Comparison of ENCODE assay signal across 19 cellular contexts in the genomic region with DNA sequence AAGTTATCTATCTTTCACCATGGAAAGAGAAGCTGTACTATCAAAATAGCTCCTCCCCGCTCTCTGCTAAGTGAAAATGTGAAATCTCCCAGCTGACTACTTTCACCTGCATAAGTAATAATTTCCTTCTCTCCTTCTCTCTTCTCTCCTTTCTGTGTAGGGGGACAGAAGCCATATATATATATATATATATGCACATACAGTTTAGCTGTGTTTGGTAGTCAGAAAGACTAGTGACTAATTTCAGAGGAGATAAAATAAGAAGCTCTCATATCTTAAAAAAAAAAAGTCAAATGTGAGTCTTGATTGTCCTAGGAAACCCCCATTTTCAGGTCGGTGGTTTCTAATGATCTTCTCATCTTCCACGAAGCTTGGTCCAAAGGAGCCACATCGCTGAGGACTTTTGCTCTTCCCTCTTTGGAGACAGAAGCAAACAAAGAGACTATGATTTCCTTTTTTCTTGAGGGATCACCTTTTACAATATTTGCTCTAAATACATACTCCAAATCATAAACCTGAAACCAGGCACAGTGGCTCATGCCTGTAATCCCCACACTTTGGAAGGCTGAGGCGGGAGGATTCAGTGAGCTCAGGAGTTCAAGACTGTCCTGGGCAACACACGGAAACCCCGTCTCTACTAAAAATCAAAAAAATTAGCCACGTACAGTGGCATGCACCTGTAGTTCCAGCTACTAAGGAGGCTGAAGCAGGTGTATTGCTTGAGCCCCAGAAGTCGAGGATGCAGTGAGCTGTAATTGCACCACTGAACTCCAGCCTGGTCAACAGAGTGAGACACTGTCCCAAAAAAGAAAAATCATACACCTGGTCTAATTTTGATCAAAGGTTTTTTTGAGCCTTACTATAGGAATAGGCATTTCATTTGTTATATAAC. TPM values are rescaled to one million over a fixed set of nuclear protein-coding genes. Genes with fewer than 3 reads are reported as not detected.
A peak's percentile ranks its signal among the peaks of the same experiment; 100 is the strongest.
DNase-seq lines count a peak whose midpoint lies in the region; ATAC-seq and TF ChIP-seq lines count a peak whose summit lies in the region.
"Had no signal": no experiment of that assay in that cellular context is flagged by ENCODE, and none has a peak within 500 bp of the region (broad histone marks: within the 10 kb centered on the region; RNA-seq: fewer than 3 reads in every experiment).

No MANE protein-coding gene starts in this region.

- DNase-seq in CD4-positive, CD25-positive, alpha-beta regulatory T cell, result no peak
- DNase-seq in GM10266 (ENCODE audit: extremely low spot score), result peak; percentile 42
- peak; percentile 68 for DNase-seq in OCI-LY7 (ENCODE audit: low spot score)
- DNase-seq in islet precursor cell, result peak; percentile 18
- DNase-seq in MV-4-11 (lab: John Stamatoyannopoulos, UW), result no peak
- no peak for DNase-seq in effector CD4-positive, alpha-beta T cell
- DNase-seq in NCI-H1048 (lab: John Stamatoyannopoulos, UW), result no peak
- DNase-seq: immature natural killer cell; NCI-H2171; NCI-H748 treated with DMSO at 0.1 percent for 48 hours; RPMI8226; stimulated activated CD4-positive, alpha-beta T cell treated with anti-CD3 and anti-CD28 coated beads, Interleukin-4, amount 100 ng/mL, for 24 hours; SW 1271; transverse colon had no signal

- intact Hi-C loops in OCI-LY7 (cut with micrococcal nuclease; ENCODE audit: unreplicated experiment), result loop anchor here (1.0 to 5.0 kb wide), 3 partner anchors 152 to 208 kb away; no protein-coding TSS in a partner anchor

- H3K9me3 ChIP-seq in CD4-positive, CD25-positive, alpha-beta regulatory T cell (ENCODE audit: control insufficient read depth in 2 of 2, low read length in 2 of 2), result no peaks in the 10 kb centered on the region
- H3K9me3 ChIP-seq in OCI-LY7 (ENCODE audit: low read length), result no peaks in the 10 kb centered on the region
- H3K9me3 ChIP-seq: transverse colon had no signal

- POLR2A ChIA-PET in OCI-LY7 (lab: Charles Lee), result interaction anchor here (0.6 to 8.3 kb wide), 35 partner anchors 9 to 398 kb away, joined by 3 to 144 read pairs (median 4); a partner anchor contains a TSS

- H4K20me1 ChIP-seq in OCI-LY7 (ENCODE audit: insufficient read depth, low read length), result no peaks in the 10 kb centered on the region

- no peak overlapping the region for H3K4me3 ChIP-seq in CD4-positive, CD25-positive, alpha-beta regulatory T cell (ENCODE audit: low read depth, low read length)
- H3K4me3 ChIP-seq in OCI-LY7 (ENCODE audit: low read depth, low read length, poor library complexity, severe bottlenecking), result peak overlapping the region; percentile 60
- H3K4me3 ChIP-seq: transverse colon had no signal

- TF ChIP-seq CTCF in GM10266 (IDR thresholded peaks at IDR 0.05; ENCODE audit: control insufficient read depth, insufficient read depth, low read depth, missing control alignments) (no peak), OCI-LY7 (conservative IDR thresholded peaks at IDR 0.05; ENCODE audit: low read length) (no peak; the same call in 1 of the 2 replicates)

- peak overlapping the region; percentile 76 for H3K4me2 ChIP-seq in OCI-LY7 (ENCODE audit: low read length)

- no peak for ATAC-seq in CD4-positive, CD25-positive, alpha-beta regulatory T cell (ENCODE audit: low read depth in 2 of 2)
- ATAC-seq in GM18870 (IDR thresholded peaks at IDR 0.05; ENCODE audit: unreplicated experiment), result no peak
- ATAC-seq: HCT116 had no signal

- H3K27me3 ChIP-seq in CD4-positive, CD25-positive, alpha-beta regulatory T cell (ENCODE audit: control insufficient read depth, insufficient read depth, low read length), result no peaks in the 10 kb centered on the region
- H3K27me3 ChIP-seq: transverse colon had no signal

- no peaks in the 10 kb centered on the region for H3K9me2 ChIP-seq in OCI-LY7 (ENCODE audit: insufficient read depth, low read length)

- no peaks in the 10 kb centered on the region for H3K36me3 ChIP-seq in CD4-positive, CD25-positive, alpha-beta regulatory T cell (ENCODE audit: control insufficient read depth, insufficient read depth, low read length)
- H3K36me3 ChIP-seq in OCI-LY7 (ENCODE audit: insufficient read depth, low read length), result no peaks in the 10 kb centered on the region
- H3K36me3 ChIP-seq: transverse colon had no signal

- H3K36me3 Mint-ChIP-seq in CD4-positive, CD25-positive, alpha-beta regulatory T cell, result no peaks in the 10 kb centered on the region
- H3K36me3 Mint-ChIP-seq: immature natural killer cell had no signal

- H3K79me2 ChIP-seq in OCI-LY7 (ENCODE audit: insufficient read depth, low read depth, low read length), result peaks cover 3% of the 10 kb centered on the region; the same call in 1 of the 2 replicates

- H3K27me3 Mint-ChIP-seq in CD4-positive, CD25-positive, alpha-beta regulatory T cell, result no peaks in the 10 kb centered on the region

- BruUV-seq in OCI-LY7 (replicated peaks; lab: Mats Ljungman, UMichigan), result TSS peak; percentile 75

- CTCF ChIA-PET in OCI-LY7 (lab: Charles Lee; ENCODE audit: unreplicated experiment), result interaction anchor here (0.6 to 1.3 kb wide), 4 partner anchors 8 to 30 kb away, joined by 3 to 4 read pairs (median 4); no protein-coding TSS in a partner anchor

- H3K4me3 Mint-ChIP-seq in CD4-positive, CD25-positive, alpha-beta regulatory T cell, result peak overlapping the region in 1 of 4 donors; percentile 46
- H3K4me3 Mint-ChIP-seq: immature natural killer cell had no signal

- peak overlapping the region; percentile 80; the same call in 1 of the 2 replicates for H2AFZ ChIP-seq in OCI-LY7 (ENCODE audit: low read length)

- H3K4me1 ChIP-seq in CD4-positive, CD25-positive, alpha-beta regulatory T cell (ENCODE audit: control insufficient read depth, insufficient read depth, low read length, poor library complexity, severe bottlenecking), result no peaks in the 10 kb centered on the region
- peaks cover 78% of the 10 kb centered on the region for H3K4me1 ChIP-seq in OCI-LY7 (ENCODE audit: insufficient read depth, low read length, poor library complexity, severe bottlenecking)

- H3K9me3 Mint-ChIP-seq in CD4-positive, CD25-positive, alpha-beta regulatory T cell, result peaks cover 0 to 2% (median 0%) of the 10 kb centered on the region in 7 donors
- H3K9me3 Mint-ChIP-seq: immature natural killer cell had no signal

- peak overlapping the region; percentile 17 to 65 (median 23) for H3K27ac Mint-ChIP-seq in CD4-positive, CD25-positive, alpha-beta regulatory T cell
- H3K27ac Mint-ChIP-seq: immature natural killer cell had no signal

- H3K4me1 Mint-ChIP-seq in CD4-positive, CD25-positive, alpha-beta regulatory T cell, result peaks cover 5 to 21% (median 8%) of the 10 kb centered on the region in 4 donors
- H3K4me1 Mint-ChIP-seq: immature natural killer cell had no signal

- no peak overlapping the region for H3K27ac ChIP-seq in CD4-positive, CD25-positive, alpha-beta regulatory T cell (ENCODE audit: insufficient read depth, low read length, poor library complexity, severe bottlenecking)
- peak overlapping the region; percentile 92 for H3K27ac ChIP-seq in OCI-LY7 (ENCODE audit: low read depth, low read length, poor library complexity, severe bottlenecking)
- H3K27ac ChIP-seq: C4-2B, epithelial cell of prostate, VCaP had no signal

RNA-seq across cellular contexts. Expression of a gene that starts 30.8 kb away (rescaled TPM):
- total RNA-seq in CD4-positive, CD25-positive, alpha-beta regulatory T cell, result 114 TPM
- polyA plus RNA-seq in CD4-positive, CD25-positive, alpha-beta regulatory T cell, result 100 to 1,000 TPM; 197 to 250 (median 243) TPM
- total RNA-seq in OCI-LY7 (2014; rRNA removed; shearing (Covaris generic)), result 265 and 270 TPM in 2 replicates
- total RNA-seq in OCI-LY7 (2022), result 271 and 292 TPM in 2 replicates

RNA-seq across cellular contexts. Expression of a gene that starts 45.6 kb away (rescaled TPM):
- total RNA-seq in CD4-positive, CD25-positive, alpha-beta regulatory T cell, result 4.8 TPM
- polyA plus RNA-seq in CD4-positive, CD25-positive, alpha-beta regulatory T cell, result 1 to 10 TPM; 3.1 to 6.3 (median 3.4) TPM
- 7.9 and 15.2 TPM in 2 replicates for total RNA-seq in OCI-LY7 (2014; rRNA removed; shearing (Covaris generic))
- 12.0 and 15.0 TPM in 2 replicates for total RNA-seq in OCI-LY7 (2022)

RNA-seq across cellular contexts. Expression of a gene that starts 46.0 kb away (rescaled TPM):
- total RNA-seq in CD4-positive, CD25-positive, alpha-beta regulatory T cell, result 108 TPM
- polyA plus RNA-seq in CD4-positive, CD25-positive, alpha-beta regulatory T cell, result 100 to 1,000 TPM in 2 of 4 donors, 10 to 100 TPM in 2; 85.3 to 107 (median 97.0) TPM
- 61.9 and 65.6 TPM in 2 replicates for total RNA-seq in OCI-LY7 (2014; rRNA removed; shearing (Covaris generic))
- total RNA-seq in OCI-LY7 (2022), result 58.1 and 67.4 TPM in 2 replicates

Comparison
In these comparisons a context has a peak if more than half of its experiments do, and no peak if none do; other contexts are left out.
1. DNase-seq: peak in GM10266 (single experiment), OCI-LY7 (single experiment) and islet precursor cell (single experiment); none in CD4-positive, CD25-positive, alpha-beta regulatory T cell (0 of 3), MV-4-11 (single experiment), effector CD4-positive, alpha-beta T cell (single experiment) and NCI-H1048 (single experiment).